ENCODE assay signal across 8 cellular contexts in the genomic region with DNA sequence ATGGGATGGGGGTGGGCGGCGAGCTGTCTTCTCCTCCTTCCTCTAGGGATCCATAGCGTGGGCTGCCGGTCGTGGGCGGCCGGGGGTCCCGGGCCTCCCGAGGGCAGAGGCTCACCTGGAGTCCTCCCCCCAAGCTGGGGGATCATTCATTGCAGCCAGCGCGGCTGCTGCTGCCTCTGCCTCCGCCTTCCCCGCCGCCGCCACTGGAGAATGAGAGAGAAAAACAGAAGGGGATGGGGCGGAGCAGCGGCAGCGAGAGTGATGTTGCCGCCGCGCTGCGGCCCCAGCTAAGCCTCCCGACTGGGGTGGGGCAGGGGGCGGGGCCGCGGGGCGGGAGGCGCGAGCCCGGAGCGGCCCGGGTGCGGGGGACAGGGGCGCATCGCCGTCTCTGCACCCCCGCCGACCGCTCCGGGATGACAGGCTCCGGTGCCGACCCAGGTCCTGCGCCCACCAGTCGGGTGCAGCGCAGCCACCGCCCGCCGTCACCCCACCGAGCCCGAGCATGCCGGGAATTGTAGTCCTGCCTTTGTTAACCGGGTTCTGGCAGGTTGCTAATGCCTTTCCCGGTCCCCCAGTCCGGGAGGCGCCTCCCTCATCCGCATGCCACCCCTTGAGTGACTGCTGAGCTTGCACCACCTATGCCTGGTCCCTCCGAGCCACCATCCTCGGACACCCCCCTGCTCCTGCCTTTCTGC. TPM values are rescaled to one million over a fixed set of nuclear protein-coding genes. Genes with fewer than 3 reads are reported as not detected.
DNase-seq lines count a peak whose midpoint lies in the region; ATAC-seq and TF ChIP-seq lines count a peak whose summit lies in the region.

Gene KIF3C (minus strand): TSS at position 225 of the 695 bp plus-strand sequence. CDS start 580 bp downstream, outside the sequence.

- H3K27ac Mint-ChIP-seq in Calu3 (ENCODE audit: unreplicated experiment) = peak within 1 kb of the TSS; percentile 23
- peak within 1 kb of the TSS; percentile 95 for H3K27ac Mint-ChIP-seq in activated naive CD4-positive, alpha-beta T cell treated with anti-CD3 and anti-CD28 coated beads, Interleukin-2, amount 50 U/mL, for 24 hours

- peaks cover 22% of the 10 kb centered on the region for H3K36me3 Mint-ChIP-seq in Calu3 (ENCODE audit: insufficient read depth, unreplicated experiment)
- H3K36me3 Mint-ChIP-seq in activated naive CD4-positive, alpha-beta T cell treated with anti-CD3 and anti-CD28 coated beads, Interleukin-2, amount 50 U/mL, for 24 hours = no peaks in the 10 kb centered on the region

- peaks cover 19% of the 10 kb centered on the region for H3K4me1 Mint-ChIP-seq in Calu3 (ENCODE audit: low read depth, unreplicated experiment)
- peaks cover 6% of the 10 kb centered on the region for H3K4me1 Mint-ChIP-seq in activated naive CD4-positive, alpha-beta T cell treated with anti-CD3 and anti-CD28 coated beads, Interleukin-2, amount 50 U/mL, for 24 hours

- TF ChIP-seq POLR2A in testis (IDR thresholded peaks at IDR 0.05) = no peak

- H3K36me3 ChIP-seq in MM.1S (replicated peaks; ENCODE audit: insufficient read depth, low read length) (no peaks in the 10 kb centered on the region), SK-N-SH (replicated peaks in 1 of 2; ENCODE audit: control insufficient read depth in 1 of 2, insufficient read depth in 2 of 2, low read length in 1 of 2) (peaks cover 4 to 7% of the 10 kb centered on the region in 2 experiments), testis (ENCODE audit: low read depth, missing control alignments) (no peaks in the 10 kb centered on the region)

- H3K27me3 ChIP-seq in MM.1S (replicated peaks; ENCODE audit: insufficient read depth, low read length) (no peaks in the 10 kb centered on the region; the same call in 1 of the 2 replicates), SK-N-SH (ENCODE audit: insufficient read depth) (no peaks in the 10 kb centered on the region), testis (no peaks in the 10 kb centered on the region)

- H3K79me2 ChIP-seq in MM.1S (ENCODE audit: low read length) = no peaks in the 10 kb centered on the region
- peaks cover 45% of the 10 kb centered on the region for H3K79me2 ChIP-seq in SK-N-SH (ENCODE audit: insufficient read depth)

- DNase-seq in Calu3 (peak; percentile 65), MM.1S (peak; percentile 67), SK-N-SH (peak; percentile 95), glomerular visceral epithelial cell (ENCODE audit: extremely low spot score) (peak; percentile 63), omental fat pad (ENCODE audit: low spot score) (peak; percentile 41), testis (peak; percentile 78)

- H3K9me3 ChIP-seq in MM.1S (replicated peaks; ENCODE audit: insufficient read depth, low read length) = no peaks in the 10 kb centered on the region
- no peaks in the 10 kb centered on the region for H3K9me3 ChIP-seq in SK-N-SH
- H3K9me3 ChIP-seq in testis = no peaks in the 10 kb centered on the region

- no peaks in the 10 kb centered on the region for H3K9me3 Mint-ChIP-seq in Calu3 (ENCODE audit: low read depth, unreplicated experiment)
- H3K9me3 Mint-ChIP-seq in activated naive CD4-positive, alpha-beta T cell treated with anti-CD3 and anti-CD28 coated beads, Interleukin-2, amount 50 U/mL, for 24 hours = no peaks in the 10 kb centered on the region

- intact Hi-C loops in Calu3 (cut with micrococcal nuclease; ENCODE audit: unreplicated experiment) = no loop called here
- intact Hi-C loops in testis (cut with DNase I; ENCODE audit: low total_unique reads) = no loop called here

- H3F3A ChIP-seq in MM.1S (ENCODE audit: insufficient read depth, low read length) (no peaks in the 10 kb centered on the region), SK-N-SH (replicated peaks; ENCODE audit: insufficient read depth) (peaks cover 13% of the 10 kb centered on the region)

- WGBS in SK-N-SH (ENCODE audit: low lambda C conversion rate) = 1% methylated on average over 25 of the region's 58 CpGs
- WGBS in testis, 2 donors = 1% methylated on average over 32 to 43 of the region's 58 CpGs

- H4K20me1 ChIP-seq in MM.1S (ENCODE audit: insufficient read depth, low read length) = no peaks in the 10 kb centered on the region
- H4K20me1 ChIP-seq in SK-N-SH (ENCODE audit: insufficient read depth) = peaks cover 6% of the 10 kb centered on the region; the same call in 1 of the 2 replicates

- H3K27ac ChIP-seq in MM.1S (ENCODE audit: low read length) (no peak within 1 kb of the TSS), SK-N-SH (ENCODE audit: low read depth in 2 of 2, low read length in 1 of 2) (peak within 1 kb of the TSS; percentile 40 to 87), testis (peak within 1 kb of the TSS; percentile 33 to 68)

- peak within 1 kb of the TSS; percentile 91 for H2AFZ ChIP-seq in MM.1S (ENCODE audit: low read length)
- H2AFZ ChIP-seq in SK-N-SH (ENCODE audit: low read depth) = peak within 1 kb of the TSS; percentile 93

- H3K9ac ChIP-seq in MM.1S (ENCODE audit: low read length) = peak within 1 kb of the TSS; percentile 44; the same call in 1 of the 2 replicates
- H3K9ac ChIP-seq in SK-N-SH = peak within 1 kb of the TSS; percentile 87

- POLR2A ChIA-PET in SK-N-SH (lab: Yijun Ruan, JAX) = interaction anchor here (0.6 to 1.9 kb wide), 3 partner anchors 23 to 319 kb away, joined by 3 to 11 read pairs (median 5); partner anchors contain the start of gene RAB10

- ATAC-seq in GM21723 (IDR thresholded peaks at IDR 0.05; ENCODE audit: unreplicated experiment) (peak; percentile 80), omental fat pad (ENCODE audit: low FRiP score) (peak; percentile 75)

- H3K4me3 ChIP-seq in MM.1S (ENCODE audit: low read length) (peak within 1 kb of the TSS; percentile 89), SK-N-SH (ENCODE audit: low read depth in 2 of 2, low read length in 1 of 2) (peak within 1 kb of the TSS; percentile 84 to 90), testis (peak within 1 kb of the TSS; percentile 73 to 81)

- CTCF ChIA-PET in Calu3 (lab: Charles Lee) (interaction anchor here (0.6 to 1.3 kb wide), 4 partner anchors 9 to 105 kb away, joined by 3 to 6 read pairs (median 4); no protein-coding TSS in a partner anchor), SK-N-SH (lab: Yijun Ruan, JAX) (interaction anchor here (0.8 to 6.7 kb wide), 8 partner anchors 9 to 169 kb away, joined by 3 to 51 read pairs (median 4); partner anchors contain the start of gene RAB10)

- TF ChIP-seq EP300 in SK-N-SH (IDR thresholded peaks at IDR 0.05; ENCODE audit: borderline replicate concordance in 1 of 2, low read depth in 1 of 2, low read length in 1 of 2) = no peak

- H3K4me3 Mint-ChIP-seq in Calu3 (ENCODE audit: low read depth, unreplicated experiment) = peak within 1 kb of the TSS; percentile 96
- H3K4me3 Mint-ChIP-seq in activated naive CD4-positive, alpha-beta T cell treated with anti-CD3 and anti-CD28 coated beads, Interleukin-2, amount 50 U/mL, for 24 hours = peak within 1 kb of the TSS; percentile 87

- no TSS peak for BruUV-seq in Calu3 (replicated peaks; lab: Mats Ljungman, UMichigan)

- H3K9me2 ChIP-seq in MM.1S (replicated peaks; ENCODE audit: insufficient read depth, low read length) (no peaks in the 10 kb centered on the region), SK-N-SH (no peaks in the 10 kb centered on the region)

- H3K4me1 ChIP-seq in MM.1S (ENCODE audit: low read length) (no peaks in the 10 kb centered on the region), SK-N-SH (ENCODE audit: control insufficient read depth in 1 of 2, insufficient read depth in 2 of 2, low read depth in 1 of 2, low read length in 1 of 2) (peaks cover 38 to 47% of the 10 kb centered on the region in 2 experiments), testis (peaks cover 6% of the 10 kb centered on the region)

- H3K27me3 Mint-ChIP-seq in Calu3 (ENCODE audit: unreplicated experiment) = no peaks in the 10 kb centered on the region
- H3K27me3 Mint-ChIP-seq in activated naive CD4-positive, alpha-beta T cell treated with anti-CD3 and anti-CD28 coated beads, Interleukin-2, amount 50 U/mL, for 24 hours = no peaks in the 10 kb centered on the region

- H3K4me2 ChIP-seq in MM.1S (ENCODE audit: low read depth, low read length) (peak within 1 kb of the TSS; percentile 97), SK-N-SH (peak within 1 kb of the TSS; percentile 99)

- TF ChIP-seq CTCF in Calu3 (IDR thresholded peaks at IDR 0.05; ENCODE audit: unreplicated experiment) (no peak), MM.1S (IDR thresholded peaks at IDR 0.05; ENCODE audit: low read length) (no peak), SK-N-SH (IDR thresholded peaks at IDR 0.05) (0 out of 2 replicates have a peak, but pooled peaks have one; percentile 0), omental fat pad (IDR thresholded peaks at IDR 0.05) (no peak), testis (IDR thresholded peaks at IDR 0.05) (no peak)

- no peak for TF ChIP-seq RAD21 in SK-N-SH (IDR thresholded peaks at IDR 0.05; ENCODE audit: low read length)

TF ChIP-seq in SK-N-SH, 30 proteins besides CTCF, POLR2A, EP300 and RAD21 (continues in another document):
- TF ChIP-seq MEF2A (IDR thresholded peaks at IDR 0.05; ENCODE audit: borderline replicate concordance, low read depth) = no peak
- no peak for TF ChIP-seq ZBTB33 (IDR thresholded peaks at IDR 0.05; ENCODE audit: borderline replicate concordance, low read depth)
- TF ChIP-seq FOXJ3 (CRISPR knock-in tag; IDR thresholded peaks at IDR 0.05) = peak; percentile 39; the same call in 1 of the 2 replicates
- TF ChIP-seq CHD2 (IDR thresholded peaks at IDR 0.05; ENCODE audit: low read length, partially characterized antibody) = peak; percentile 50
- 0 out of 2 replicates have a peak, but pooled peaks have one; percentile 27 for TF ChIP-seq YY1 (IDR thresholded peaks at IDR 0.05; ENCODE audit: low read depth)
- TF ChIP-seq POLR2AphosphoS5 (IDR thresholded peaks at IDR 0.05; ENCODE audit: low read depth, low read length) = peak; percentile 75

RNA-seq across cellular contexts. Expression of gene KIF3C, which starts in this region (rescaled TPM):
- 3.6 and 4.2 TPM in 2 replicates for total RNA-seq in Calu3 (2022)
- polyA plus RNA-seq in SK-N-SH (2012; rRNA removed) = 18.6 and 29.5 TPM in 2 replicates
- polyA plus RNA-seq in SK-N-SH (2012; cell fraction: cytosol; rRNA removed) = 21.2 and 22.1 TPM in 2 replicates
- 14.0 and 19.1 TPM in 2 replicates for polyA plus RNA-seq in SK-N-SH (2012; cell fraction: nucleus; rRNA removed)
- 1 to 10 TPM; 1.2 to 6.2 (median 2.7) TPM for total RNA-seq in omental fat pad
- total RNA-seq in testis = 1 to 10 TPM; 8.7 to 9.8 TPM
- 7.1 TPM for polyA plus RNA-seq in testis (ENCODE audit: insufficient read depth, low read depth, low replicate concordance)

Comparison
In these comparisons a context has a peak if more than half of its experiments do, and no peak if none do; other contexts are left out.
1. DNase-seq: peak in every context shown above with its lines; median percentile 95 in SK-N-SH; 78 in testis; 67 in MM.1S; 65 in Calu3; 63 in glomerular visceral epithelial cell; 41 in omental fat pad.